In genomic region chr18:59385191-59385590, GRCh38 we compare ENCODE assay signal across 14 cellular contexts.
"Had no signal": no experiment of that assay in that cellular context is flagged by ENCODE, and none has a peak within 500 bp of the region (broad histone marks: within the 10 kb centered on the region; RNA-seq: fewer than 3 reads in every experiment).

No MANE protein-coding gene starts in this region.

- H3K4me3 ChIP-seq: heart left ventricle, sigmoid colon had no signal

- H3K27me3 ChIP-seq: heart left ventricle, sigmoid colon had no signal

- H3K36me3 ChIP-seq: heart left ventricle, neutrophil, sigmoid colon had no signal

- H3K27ac ChIP-seq: foreskin keratinocyte, heart left ventricle, neutrophil, sigmoid colon had no signal

- H3K9me3 ChIP-seq: heart left ventricle, neutrophil, sigmoid colon had no signal

- DNase-seq: effector memory CD8-positive, alpha-beta T cell; foreskin keratinocyte; heart left ventricle; hippocampal formation; left colon; mesendoderm; naive B cell; sigmoid colon; small intestine; stimulated activated CD4-positive, alpha-beta T cell treated with anti-CD3 and anti-CD28 coated beads, Interleukin-12 subunit alpha, Interleukin-12 subunit beta, amount 100 ng/mL, for 4 hours; stimulated activated CD4-positive, alpha-beta T cell treated with anti-CD3 and anti-CD28 coated beads, Interleukin-2, amount 100 ng/mL, for 48 hours; stimulated activated naive CD4-positive, alpha-beta T cell treated with Interleukin-2 at 50 U/mL for 16 hours; trophoblast cell had no signal

- H3K4me1 ChIP-seq: foreskin keratinocyte, heart left ventricle, sigmoid colon had no signal
